Comparison of ENCODE assay signal across 8 cellular contexts in genomic region chr15:85579957-85580694, GRCh38.
DNase-seq lines count a peak whose midpoint lies in the region; ATAC-seq, FAIRE-seq and TF ChIP-seq lines count a peak whose summit lies in the region.

No MANE protein-coding gene starts in this region.

- H3K9ac ChIP-seq in astrocyte (ENCODE audit: low read length): no peak overlapping the region

- no peaks in the 10 kb centered on the region for H3K27me3 ChIP-seq in astrocyte (ENCODE audit: insufficient read depth, low read length)

- peaks cover 26% of the 10 kb centered on the region for H3K79me2 ChIP-seq in astrocyte (ENCODE audit: insufficient read depth, low read length)

- H3K4me2 ChIP-seq in astrocyte (ENCODE audit: low read length): no peak overlapping the region

- peak overlapping the region; percentile 93 for H3K27ac Mint-ChIP-seq in activated T-cell treated with anti-CD3 and anti-CD28 coated beads, Interleukin-2, amount 50 U/mL, for 24 hours
- H3K27ac Mint-ChIP-seq in astrocyte (ENCODE audit: unreplicated experiment): no peak overlapping the region
- H3K27ac Mint-ChIP-seq in type B pancreatic cell: peak overlapping the region; percentile 64

- DNase-seq in activated T-cell treated with anti-CD3 and anti-CD28 coated beads, Interleukin-2, amount 50 U/mL, for 24 hours: no peak
- no peak for DNase-seq in activated T-cell treated with anti-CD3 and anti-CD28 coated beads, Interleukin-2, amount 50 U/mL, for 48 hours
- DNase-seq in astrocyte (ENCODE audit: low read depth) (peak; percentile 67), medulla oblongata (ENCODE audit: extremely low spot score) (peak; percentile 78), type B pancreatic cell (ENCODE audit: extremely low spot score, unreplicated experiment) (no peak), NCI-H446 (lab: John Stamatoyannopoulos, UW) (no peak)

- no peaks in the 10 kb centered on the region for H3K27me3 Mint-ChIP-seq in activated T-cell treated with anti-CD3 and anti-CD28 coated beads, Interleukin-2, amount 50 U/mL, for 24 hours
- no peaks in the 10 kb centered on the region for H3K27me3 Mint-ChIP-seq in astrocyte (ENCODE audit: low read depth, unreplicated experiment)
- no peaks in the 10 kb centered on the region for H3K27me3 Mint-ChIP-seq in type B pancreatic cell

- H3K4me1 ChIP-seq in astrocyte (ENCODE audit: insufficient read depth, low read length): peaks cover 9% of the 10 kb centered on the region

- H3K4me1 Mint-ChIP-seq in activated T-cell treated with anti-CD3 and anti-CD28 coated beads, Interleukin-2, amount 50 U/mL, for 24 hours (ENCODE audit: low read depth): peaks cover 67% of the 10 kb centered on the region
- H3K4me1 Mint-ChIP-seq in astrocyte (ENCODE audit: low read depth, unreplicated experiment) (peaks cover 21% of the 10 kb centered on the region), type B pancreatic cell (ENCODE audit: unreplicated experiment) (peaks cover 27% of the 10 kb centered on the region)

- no peaks in the 10 kb centered on the region for H3K9me3 ChIP-seq in astrocyte (ENCODE audit: insufficient read depth, low read depth, low read length)

- no peaks in the 10 kb centered on the region for H3K9me3 Mint-ChIP-seq in activated T-cell treated with anti-CD3 and anti-CD28 coated beads, Interleukin-2, amount 50 U/mL, for 24 hours
- H3K9me3 Mint-ChIP-seq in astrocyte (ENCODE audit: unreplicated experiment): no peaks in the 10 kb centered on the region
- H3K9me3 Mint-ChIP-seq in type B pancreatic cell: no peaks in the 10 kb centered on the region

- H3K4me3 ChIP-seq in astrocyte (ENCODE audit: insufficient read depth, low read depth, low read length): no peak overlapping the region

- FAIRE-seq in astrocyte (lab: Jason Lieb, UNC): no peak

- peaks cover 38% of the 10 kb centered on the region for H4K20me1 ChIP-seq in astrocyte (ENCODE audit: insufficient read depth, low read length)

- H3K27ac ChIP-seq in astrocyte (ENCODE audit: low read depth, low read length): no peak overlapping the region

- H3K36me3 Mint-ChIP-seq in activated T-cell treated with anti-CD3 and anti-CD28 coated beads, Interleukin-2, amount 50 U/mL, for 24 hours (ENCODE audit: low read depth): peaks cover 80% of the 10 kb centered on the region
- H3K36me3 Mint-ChIP-seq in astrocyte (ENCODE audit: low read depth, unreplicated experiment) (peaks cover 34% of the 10 kb centered on the region), type B pancreatic cell (peaks cover 41% of the 10 kb centered on the region)

- ATAC-seq in HG03439 (IDR thresholded peaks at IDR 0.05; ENCODE audit: unreplicated experiment) (no peak), GM21825 (IDR thresholded peaks at IDR 0.05; ENCODE audit: unreplicated experiment) (no peak)

- no peak overlapping the region for H2AFZ ChIP-seq in astrocyte (ENCODE audit: low read depth, low read length)

- H3K4me3 Mint-ChIP-seq in activated T-cell treated with anti-CD3 and anti-CD28 coated beads, Interleukin-2, amount 50 U/mL, for 24 hours: no peak overlapping the region
- H3K4me3 Mint-ChIP-seq in astrocyte (ENCODE audit: unreplicated experiment) (no peak overlapping the region), type B pancreatic cell (no peak overlapping the region)

- H3K36me3 ChIP-seq in astrocyte (ENCODE audit: insufficient read depth, low read length): peaks cover 17% of the 10 kb centered on the region

- TF ChIP-seq CTCF in astrocyte (IDR thresholded peaks at IDR 0.05; ENCODE audit: insufficient read depth, low read depth, low read length) (no peak), type B pancreatic cell (conservative IDR thresholded peaks at IDR 0.05) (no peak)

Comparison
In these comparisons a context has a peak if more than half of its experiments do, and no peak if none do; other contexts are left out.
1. DNase-seq: peak in astrocyte (single experiment) and medulla oblongata (single experiment); none in activated T-cell treated with anti-CD3 and anti-CD28 coated beads, Interleukin-2, amount 50 U/mL, for 24 hours (single experiment), activated T-cell treated with anti-CD3 and anti-CD28 coated beads, Interleukin-2, amount 50 U/mL, for 48 hours (0 of 2), type B pancreatic cell (single experiment) and NCI-H446 (0 of 2).